ENCODE assay signal across 11 cellular contexts in genomic region chr7:55144333-55144954, GRCh38.
A peak's percentile ranks its signal among the peaks of the same experiment; 100 is the strongest.
DNase-seq lines count a peak whose midpoint lies in the region; TF ChIP-seq lines count a peak whose summit lies in the region.
"Had no signal": no experiment of that assay in that cellular context is flagged by ENCODE, and none has a peak within 500 bp of the region (broad histone marks: within the 10 kb centered on the region; RNA-seq: fewer than 3 reads in every experiment).

No MANE protein-coding gene starts in this region.

- H3K9me3 Mint-ChIP-seq in neural progenitor cell: no peaks in the 10 kb centered on the region

- no peak overlapping the region for H3K4me2 ChIP-seq in neural progenitor cell

- H3K27me3 ChIP-seq in neural progenitor cell: no peaks in the 10 kb centered on the region
- H3K27me3 ChIP-seq: tibial nerve had no signal

- no peaks in the 10 kb centered on the region for H3K27me3 Mint-ChIP-seq in neural progenitor cell (ENCODE audit: insufficient read depth, low read depth)

- no peaks in the 10 kb centered on the region for H3K36me3 ChIP-seq in neural progenitor cell

- DNase-seq in GM10266 (ENCODE audit: extremely low spot score) (no peak), NAMALWA (ENCODE audit: low spot score) (peak; percentile 35), dermis blood vessel endothelial cell (peak; percentile 17), neural progenitor cell (ENCODE audit: low spot score) (peak; percentile 35), NCI-H2171 treated with DMSO at 0.1 percent for 48 hours (lab: John Stamatoyannopoulos, UW) (no peak), anterior cingulate cortex (lab: John Stamatoyannopoulos, UW) (no peak), AG08395 (ENCODE audit: low spot score) (no peak)
- no peak for DNase-seq in stimulated activated CD4-positive, alpha-beta T cell treated with anti-CD3 and anti-CD28 coated beads, Interleukin-15, amount 100 ng/mL, for 24 hours
- DNase-seq: cerebellar nuclear complex, NCI-H1436 had no signal

- peaks cover 6% of the 10 kb centered on the region for H3K36me3 Mint-ChIP-seq in neural progenitor cell

- TF ChIP-seq CTCF in GM10266 (IDR thresholded peaks at IDR 0.05; ENCODE audit: control insufficient read depth, insufficient read depth, low read depth, missing control alignments) (peak; percentile 16), neural progenitor cell (IDR thresholded peaks at IDR 0.05) (peak; percentile 51)

- H3K4me3 Mint-ChIP-seq in neural progenitor cell: no peak overlapping the region

- no peaks in the 10 kb centered on the region for H3K4me1 ChIP-seq in neural progenitor cell

- peaks cover 4% of the 10 kb centered on the region for H3F3A ChIP-seq in neural progenitor cell (ENCODE audit: low read depth)

- no peaks in the 10 kb centered on the region for H3K79me2 ChIP-seq in neural progenitor cell (ENCODE audit: low read depth)

- no peaks in the 10 kb centered on the region for H3K9me3 ChIP-seq in neural progenitor cell (ENCODE audit: low read depth)
- H3K9me3 ChIP-seq: tibial nerve had no signal

- H3K27ac Mint-ChIP-seq in neural progenitor cell: no peak overlapping the region

- H3K27ac ChIP-seq in neural progenitor cell: no peak overlapping the region
- H3K27ac ChIP-seq: tibial nerve had no signal

- H3K4me1 Mint-ChIP-seq in neural progenitor cell: peaks cover 16% of the 10 kb centered on the region

- no peak overlapping the region for H3K4me3 ChIP-seq in neural progenitor cell
- H3K4me3 ChIP-seq: tibial nerve had no signal

- H3K9ac ChIP-seq in neural progenitor cell: no peak overlapping the region

- H2AFZ ChIP-seq in neural progenitor cell (replicated peaks): no peak overlapping the region

- H4K20me1 ChIP-seq in neural progenitor cell (ENCODE audit: low read depth): no peaks in the 10 kb centered on the region

Comparison
In these comparisons a context has a peak if more than half of its experiments do, and no peak if none do; other contexts are left out.
1. DNase-seq: peak in NAMALWA (single experiment), dermis blood vessel endothelial cell (single experiment) and neural progenitor cell (single experiment); none in GM10266 (single experiment), NCI-H2171 treated with DMSO at 0.1 percent for 48 hours (single experiment), anterior cingulate cortex (0 of 58), stimulated activated CD4-positive, alpha-beta T cell treated with anti-CD3 and anti-CD28 coated beads, Interleukin-15, amount 100 ng/mL, for 24 hours (single experiment) and AG08395 (single experiment).